In the genomic region with DNA sequence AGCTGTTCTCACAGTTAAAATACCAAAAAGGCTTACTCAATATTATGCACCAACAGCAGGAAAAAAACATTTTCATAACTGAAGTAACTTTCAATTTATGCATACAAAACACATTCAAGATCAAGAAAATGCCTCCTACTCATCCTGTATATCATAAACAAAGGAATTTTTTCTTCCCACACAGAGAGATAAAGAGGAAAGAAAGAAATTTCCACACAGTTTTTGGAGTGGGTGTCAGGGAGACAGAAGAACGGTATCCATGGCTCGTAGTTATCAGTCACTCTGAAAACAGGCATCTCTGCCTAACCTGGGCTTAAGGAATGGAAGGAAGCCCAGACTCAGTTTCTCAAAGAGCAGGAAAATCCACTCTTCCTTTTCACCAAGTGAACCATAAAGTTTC, we compare ENCODE assay signal across 1 cellular context.
TF ChIP-seq lines count a peak whose summit lies in the region.

No MANE protein-coding gene starts in this region.

TF ChIP-seq in K562, 482 proteins besides CTCF, POLR2A, EP300 and RAD21 (continued from another document):
- TF ChIP-seq, protein P1, sequence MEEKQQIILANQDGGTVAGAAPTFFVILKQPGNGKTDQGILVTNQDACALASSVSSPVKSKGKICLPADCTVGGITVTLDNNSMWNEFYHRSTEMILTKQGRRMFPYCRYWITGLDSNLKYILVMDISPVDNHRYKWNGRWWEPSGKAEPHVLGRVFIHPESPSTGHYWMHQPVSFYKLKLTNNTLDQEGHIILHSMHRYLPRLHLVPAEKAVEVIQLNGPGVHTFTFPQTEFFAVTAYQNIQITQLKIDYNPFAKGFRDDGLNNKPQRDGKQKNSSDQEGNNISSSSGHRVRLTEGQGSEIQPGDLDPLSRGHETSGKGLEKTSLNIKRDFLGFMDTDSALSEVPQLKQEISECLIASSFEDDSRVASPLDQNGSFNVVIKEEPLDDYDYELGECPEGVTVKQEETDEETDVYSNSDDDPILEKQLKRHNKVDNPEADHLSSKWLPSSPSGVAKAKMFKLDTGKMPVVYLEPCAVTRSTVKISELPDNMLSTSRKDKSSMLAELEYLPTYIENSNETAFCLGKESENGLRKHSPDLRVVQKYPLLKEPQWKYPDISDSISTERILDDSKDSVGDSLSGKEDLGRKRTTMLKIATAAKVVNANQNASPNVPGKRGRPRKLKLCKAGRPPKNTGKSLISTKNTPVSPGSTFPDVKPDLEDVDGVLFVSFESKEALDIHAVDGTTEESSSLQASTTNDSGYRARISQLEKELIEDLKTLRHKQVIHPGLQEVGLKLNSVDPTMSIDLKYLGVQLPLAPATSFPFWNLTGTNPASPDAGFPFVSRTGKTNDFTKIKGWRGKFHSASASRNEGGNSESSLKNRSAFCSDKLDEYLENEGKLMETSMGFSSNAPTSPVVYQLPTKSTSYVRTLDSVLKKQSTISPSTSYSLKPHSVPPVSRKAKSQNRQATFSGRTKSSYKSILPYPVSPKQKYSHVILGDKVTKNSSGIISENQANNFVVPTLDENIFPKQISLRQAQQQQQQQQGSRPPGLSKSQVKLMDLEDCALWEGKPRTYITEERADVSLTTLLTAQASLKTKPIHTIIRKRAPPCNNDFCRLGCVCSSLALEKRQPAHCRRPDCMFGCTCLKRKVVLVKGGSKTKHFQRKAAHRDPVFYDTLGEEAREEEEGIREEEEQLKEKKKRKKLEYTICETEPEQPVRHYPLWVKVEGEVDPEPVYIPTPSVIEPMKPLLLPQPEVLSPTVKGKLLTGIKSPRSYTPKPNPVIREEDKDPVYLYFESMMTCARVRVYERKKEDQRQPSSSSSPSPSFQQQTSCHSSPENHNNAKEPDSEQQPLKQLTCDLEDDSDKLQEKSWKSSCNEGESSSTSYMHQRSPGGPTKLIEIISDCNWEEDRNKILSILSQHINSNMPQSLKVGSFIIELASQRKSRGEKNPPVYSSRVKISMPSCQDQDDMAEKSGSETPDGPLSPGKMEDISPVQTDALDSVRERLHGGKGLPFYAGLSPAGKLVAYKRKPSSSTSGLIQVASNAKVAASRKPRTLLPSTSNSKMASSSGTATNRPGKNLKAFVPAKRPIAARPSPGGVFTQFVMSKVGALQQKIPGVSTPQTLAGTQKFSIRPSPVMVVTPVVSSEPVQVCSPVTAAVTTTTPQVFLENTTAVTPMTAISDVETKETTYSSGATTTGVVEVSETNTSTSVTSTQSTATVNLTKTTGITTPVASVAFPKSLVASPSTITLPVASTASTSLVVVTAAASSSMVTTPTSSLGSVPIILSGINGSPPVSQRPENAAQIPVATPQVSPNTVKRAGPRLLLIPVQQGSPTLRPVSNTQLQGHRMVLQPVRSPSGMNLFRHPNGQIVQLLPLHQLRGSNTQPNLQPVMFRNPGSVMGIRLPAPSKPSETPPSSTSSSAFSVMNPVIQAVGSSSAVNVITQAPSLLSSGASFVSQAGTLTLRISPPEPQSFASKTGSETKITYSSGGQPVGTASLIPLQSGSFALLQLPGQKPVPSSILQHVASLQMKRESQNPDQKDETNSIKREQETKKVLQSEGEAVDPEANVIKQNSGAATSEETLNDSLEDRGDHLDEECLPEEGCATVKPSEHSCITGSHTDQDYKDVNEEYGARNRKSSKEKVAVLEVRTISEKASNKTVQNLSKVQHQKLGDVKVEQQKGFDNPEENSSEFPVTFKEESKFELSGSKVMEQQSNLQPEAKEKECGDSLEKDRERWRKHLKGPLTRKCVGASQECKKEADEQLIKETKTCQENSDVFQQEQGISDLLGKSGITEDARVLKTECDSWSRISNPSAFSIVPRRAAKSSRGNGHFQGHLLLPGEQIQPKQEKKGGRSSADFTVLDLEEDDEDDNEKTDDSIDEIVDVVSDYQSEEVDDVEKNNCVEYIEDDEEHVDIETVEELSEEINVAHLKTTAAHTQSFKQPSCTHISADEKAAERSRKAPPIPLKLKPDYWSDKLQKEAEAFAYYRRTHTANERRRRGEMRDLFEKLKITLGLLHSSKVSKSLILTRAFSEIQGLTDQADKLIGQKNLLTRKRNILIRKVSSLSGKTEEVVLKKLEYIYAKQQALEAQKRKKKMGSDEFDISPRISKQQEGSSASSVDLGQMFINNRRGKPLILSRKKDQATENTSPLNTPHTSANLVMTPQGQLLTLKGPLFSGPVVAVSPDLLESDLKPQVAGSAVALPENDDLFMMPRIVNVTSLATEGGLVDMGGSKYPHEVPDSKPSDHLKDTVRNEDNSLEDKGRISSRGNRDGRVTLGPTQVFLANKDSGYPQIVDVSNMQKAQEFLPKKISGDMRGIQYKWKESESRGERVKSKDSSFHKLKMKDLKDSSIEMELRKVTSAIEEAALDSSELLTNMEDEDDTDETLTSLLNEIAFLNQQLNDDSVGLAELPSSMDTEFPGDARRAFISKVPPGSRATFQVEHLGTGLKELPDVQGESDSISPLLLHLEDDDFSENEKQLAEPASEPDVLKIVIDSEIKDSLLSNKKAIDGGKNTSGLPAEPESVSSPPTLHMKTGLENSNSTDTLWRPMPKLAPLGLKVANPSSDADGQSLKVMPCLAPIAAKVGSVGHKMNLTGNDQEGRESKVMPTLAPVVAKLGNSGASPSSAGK (IDR thresholded peaks at IDR 0.05), result no peak
- TF ChIP-seq JUND (IDR thresholded peaks at IDR 0.05; ENCODE audit: borderline replicate concordance, low read depth, low read length) (no peak), JUND (tag; IDR thresholded peaks at IDR 0.05; ENCODE audit: borderline replicate concordance, low read depth, low read length) (no peak), LEF1 (IDR thresholded peaks at IDR 0.05) (no peak), MECOM (CRISPR knock-in tag; IDR thresholded peaks at IDR 0.05) (no peak), NFIX (CRISPR knock-in tag; IDR thresholded peaks at IDR 0.05; ENCODE audit: low read depth) (no peak), PHF8 (IDR thresholded peaks at IDR 0.05; ENCODE audit: borderline replicate concordance, low read length) (no peak)
